Comparison of ENCODE assay signal across 23 cellular contexts in genomic region chr6:146664871-146665270, GRCh38.
"Had no signal": no experiment of that assay in that cellular context is flagged by ENCODE, and none has a peak within 500 bp of the region (broad histone marks: within the 10 kb centered on the region; RNA-seq: fewer than 3 reads in every experiment).

No MANE protein-coding gene starts in this region.

- H3K27me3 Mint-ChIP-seq: activated naive CD8-positive, alpha-beta T cell treated with anti-CD3 and anti-CD28 coated beads, Interleukin-2, amount 10 ng/mL, durations not matched to agents 7 days and 5 days; brain; dendritic cell treated with granulocyte-macrophage colony-stimulating factor and Interleukin-4, amounts not matched to agents 40 ng/mL and 50 ng/mL, for 4 days had no signal

- H3K27me3 ChIP-seq: spleen, upper lobe of right lung had no signal

- H3K9me3 ChIP-seq: prostate gland, thoracic aorta, upper lobe of right lung had no signal

- ATAC-seq: activated T-cell treated with anti-CD3 and anti-CD28 coated beads, Interleukin-2, amount 50 U/mL, for 4 hours; left colon; naive thymus-derived CD4-positive, alpha-beta T cell; upper lobe of right lung had no signal

- H3K4me1 Mint-ChIP-seq: activated naive CD8-positive, alpha-beta T cell treated with anti-CD3 and anti-CD28 coated beads, Interleukin-2, amount 10 ng/mL, durations not matched to agents 7 days and 5 days; naive thymus-derived CD4-positive, alpha-beta T cell had no signal

- H3K4me3 Mint-ChIP-seq: activated naive CD8-positive, alpha-beta T cell treated with anti-CD3 and anti-CD28 coated beads, Interleukin-2, amount 10 ng/mL, durations not matched to agents 7 days and 5 days; activated T-cell treated with anti-CD3 and anti-CD28 coated beads, Interleukin-2, amount 50 U/mL, for 4 hours; brain; dendritic cell treated with granulocyte-macrophage colony-stimulating factor and Interleukin-4, amounts not matched to agents 40 ng/mL and 50 ng/mL, for 4 days; naive thymus-derived CD4-positive, alpha-beta T cell had no signal

- DNase-seq: activated CD4-positive, alpha-beta T cell treated with anti-CD3 and anti-CD28 coated beads for 1 hour; activated CD4-positive, alpha-beta T cell treated with anti-CD3 and anti-CD28 coated beads, Interleukin-2, amount 50 U/mL, for 1 hour; activated CD8-positive, alpha-beta memory T cell treated with anti-CD3 and anti-CD28 coated beads, Interleukin-2, amount 50 U/mL, for 48 hours; activated naive CD4-positive, alpha-beta T cell; activated naive CD8-positive, alpha-beta T cell treated with anti-CD3 and anti-CD28 coated beads, Interleukin-2, amount 10 ng/mL, durations not matched to agents 7 days and 5 days; activated T-cell treated with anti-CD3 and anti-CD28 coated beads, Interleukin-2, amount 50 U/mL, for 4 hours; anterior cingulate cortex; effector CD4-positive, alpha-beta T cell; erythroblast; left colon; mesendoderm; naive thymus-derived CD4-positive, alpha-beta T cell; spleen; stimulated activated CD4-positive, alpha-beta T cell treated with anti-CD3 and anti-CD28 coated beads, Interleukin-4, amount 100 ng/mL, for 1 hour; stimulated activated naive CD4-positive, alpha-beta T cell; T-helper 1 cell; T-helper 9 cell; upper lobe of right lung had no signal

- H3K27ac Mint-ChIP-seq: activated naive CD8-positive, alpha-beta T cell treated with anti-CD3 and anti-CD28 coated beads, Interleukin-2, amount 10 ng/mL, durations not matched to agents 7 days and 5 days; activated T-helper 2 cell treated with anti-CD3 and anti-CD28 coated beads, Interferon-gamma antibody, Interleukin-2, Interleukin-4, amounts not matched to agents 10 μg/mL and 5 μg/mL and 100 μg/mL, durations not matched to agents 14 hours and 24 hours and 36 hours; brain; dendritic cell treated with granulocyte-macrophage colony-stimulating factor and Interleukin-4, amounts not matched to agents 40 ng/mL and 50 ng/mL, for 4 days; naive thymus-derived CD4-positive, alpha-beta T cell had no signal

- H3K9me3 Mint-ChIP-seq: activated naive CD8-positive, alpha-beta T cell treated with anti-CD3 and anti-CD28 coated beads, Interleukin-2, amount 10 ng/mL, durations not matched to agents 7 days and 5 days; activated T-cell treated with anti-CD3 and anti-CD28 coated beads, Interleukin-2, amount 50 U/mL, for 4 hours; activated T-helper 2 cell treated with anti-CD3 and anti-CD28 coated beads, Interferon-gamma antibody, Interleukin-2, Interleukin-4, amounts not matched to agents 10 μg/mL and 5 μg/mL and 100 μg/mL, durations not matched to agents 14 hours and 24 hours and 36 hours had no signal

- H3K4me1 ChIP-seq: prostate gland, spleen, upper lobe of right lung had no signal

- H3K36me3 ChIP-seq: prostate gland, spleen, thoracic aorta, upper lobe of right lung had no signal

- H3K36me3 Mint-ChIP-seq: activated naive CD8-positive, alpha-beta T cell treated with anti-CD3 and anti-CD28 coated beads, Interleukin-2, amount 10 ng/mL, durations not matched to agents 7 days and 5 days; brain; naive thymus-derived CD4-positive, alpha-beta T cell had no signal

- H3K27ac ChIP-seq: prostate gland, spleen, thoracic aorta, upper lobe of right lung had no signal

- H3K4me3 ChIP-seq: prostate gland, spleen, thoracic aorta, upper lobe of right lung had no signal
